11 cellular contexts compared by ENCODE assay signal in genomic region chr12:87687362-87687761, GRCh38.
A peak's percentile ranks its signal among the peaks of the same experiment; 100 is the strongest.
DNase-seq lines count a peak whose midpoint lies in the region; TF ChIP-seq lines count a peak whose summit lies in the region.
"Had no signal": no experiment of that assay in that cellular context is flagged by ENCODE, and none has a peak within 500 bp of the region (broad histone marks: within the 10 kb centered on the region; RNA-seq: fewer than 3 reads in every experiment).

No MANE protein-coding gene starts in this region.

- H3K4me3 ChIP-seq in skeletal muscle satellite cell (ENCODE audit: low read length) (peak overlapping the region; percentile 29), tibial artery (no peak overlapping the region)
- H3K4me3 ChIP-seq: spleen had no signal

- H3K4me1 ChIP-seq in skeletal muscle satellite cell (ENCODE audit: control insufficient read depth, insufficient read depth, low read length), result peaks cover 15% of the 10 kb centered on the region
- peaks cover 0 to 18% (median 2%) of the 10 kb centered on the region in 4 donors for H3K4me1 ChIP-seq in tibial artery
- H3K4me1 ChIP-seq: spleen had no signal

- H3K4me2 ChIP-seq in skeletal muscle satellite cell (ENCODE audit: low read length), result peak overlapping the region; percentile 15

- TF ChIP-seq CTCF in tibial artery (IDR thresholded peaks at IDR 0.05), result no peak

- no peaks in the 10 kb centered on the region for H3K36me3 ChIP-seq in skeletal muscle satellite cell (ENCODE audit: insufficient read depth, low read length)
- H3K36me3 ChIP-seq in tibial artery, result no peaks in the 10 kb centered on the region
- H3K36me3 ChIP-seq: spleen had no signal

- H3K9me3 ChIP-seq in skeletal muscle satellite cell (replicated peaks; ENCODE audit: low read length) (no peaks in the 10 kb centered on the region), tibial artery (no peaks in the 10 kb centered on the region)
- H3K9me3 ChIP-seq: spleen had no signal

- H3K27me3 ChIP-seq in skeletal muscle satellite cell (ENCODE audit: control insufficient read depth, insufficient read depth, low read length) (no peaks in the 10 kb centered on the region), tibial artery (no peaks in the 10 kb centered on the region)
- H3K27me3 ChIP-seq: spleen had no signal

- intact Hi-C loops in tibial artery (cut with DNase I; ENCODE audit: low total_unique reads), result no loop called here

- peak overlapping the region in 1 of 2 donors; percentile 15 for H3K27ac ChIP-seq in tibial artery
- H3K27ac ChIP-seq: spleen had no signal

- DNase-seq in HS-5 (ENCODE audit: low read depth), result peak; percentile 11
- peak; percentile 40 for DNase-seq in astrocyte of the hippocampus (ENCODE audit: low read depth, low spot score)
- peak; percentile 82 for DNase-seq in islet precursor cell
- no peak for DNase-seq in central memory CD4-positive, alpha-beta T cell
- DNase-seq in mesenteric fat pad (ENCODE audit: low spot score), result no peak
- no peak for DNase-seq in tibial artery
- DNase-seq in activated gamma-delta T cell (lab: John Stamatoyannopoulos, UW), result no peak
- DNase-seq: activated CD8-positive, alpha-beta memory T cell treated with anti-CD3 and anti-CD28 coated beads, Interleukin-2, amount 50 U/mL, for 4 hours; DMS79; spleen had no signal

- peak overlapping the region; percentile 18 for H3K9ac ChIP-seq in skeletal muscle satellite cell (ENCODE audit: low read depth, low read length)

Comparison
In these comparisons a context has a peak if more than half of its experiments do, and no peak if none do; other contexts are left out.
1. DNase-seq: peak in HS-5 (single experiment), astrocyte of the hippocampus (single experiment) and islet precursor cell (single experiment); none in central memory CD4-positive, alpha-beta T cell (single experiment), mesenteric fat pad (single experiment), tibial artery (0 of 2) and activated gamma-delta T cell (single experiment).